In genomic region chr19:6100284-6100915, GRCh38 we compare ENCODE assay signal across 10 cellular contexts. TPM values are rescaled to one million over a fixed set of nuclear protein-coding genes. Genes with fewer than 3 reads are reported as not detected.
DNase-seq lines count a peak whose midpoint lies in the region; ATAC-seq and TF ChIP-seq lines count a peak whose summit lies in the region.
"Had no signal": no experiment of that assay in that cellular context is flagged by ENCODE, and none has a peak within 500 bp of the region (broad histone marks: within the 10 kb centered on the region; RNA-seq: fewer than 3 reads in every experiment).

No MANE protein-coding gene starts in this region.

- H3K27ac ChIP-seq in heart right ventricle (peak overlapping the region; percentile 11 to 91 (median 67)), PC-9 (no peak overlapping the region)
- H3K27ac ChIP-seq: GM23248 had no signal

- WGBS in heart right ventricle, 2 donors: 58 to 68% methylated on average over 16 of the region's 16 CpGs

- no peak overlapping the region for H2AFZ ChIP-seq in PC-9
- H2AFZ ChIP-seq: GM23248 had no signal

- H3K27me3 Mint-ChIP-seq in stimulated activated naive CD8-positive, alpha-beta T cell treated with anti-CD3 and anti-CD28 coated beads, Interleukin-15, amount 100 ng/mL, for 72 hours: no peaks in the 10 kb centered on the region

- POLR2A ChIA-PET in PC-9 (lab: Charles Lee; ENCODE audit: unreplicated experiment): no interaction called here

- H3K4me3 ChIP-seq in H7 (ENCODE audit: insufficient read depth, low read depth, low read length) (no peak overlapping the region), heart right ventricle (peak overlapping the region in 7 of 10 donors; percentile 14 to 45 (median 22)), PC-9 (no peak overlapping the region)
- H3K4me3 ChIP-seq: GM23248 had no signal

- peak overlapping the region; percentile 78 to 79 for H3K4me3 Mint-ChIP-seq in stimulated activated naive CD8-positive, alpha-beta T cell treated with anti-CD3 and anti-CD28 coated beads, Interleukin-15, amount 100 ng/mL, for 72 hours

- no peaks in the 10 kb centered on the region for H4K20me1 ChIP-seq in PC-9 (ENCODE audit: insufficient read depth)

- H3K9me2 ChIP-seq in PC-9 (ENCODE audit: insufficient read depth): no peaks in the 10 kb centered on the region

- no peaks in the 10 kb centered on the region for H3F3A ChIP-seq in PC-9 (ENCODE audit: insufficient read depth, low read depth)

- H3K36me3 ChIP-seq in H7 (replicated peaks; ENCODE audit: control insufficient read depth, insufficient read depth, low read length): no peaks in the 10 kb centered on the region
- no peaks in the 10 kb centered on the region for H3K36me3 ChIP-seq in heart right ventricle
- H3K36me3 ChIP-seq in PC-9 (ENCODE audit: low read depth): no peaks in the 10 kb centered on the region

- H3K79me2 ChIP-seq in PC-9 (ENCODE audit: low read depth): no peaks in the 10 kb centered on the region

- DNase-seq in H7 (peak; percentile 18), heart right ventricle (peak in 1 of 2 donors; percentile 16), NCI-H748 (lab: John Stamatoyannopoulos, UW; ENCODE audit: unreplicated experiment) (no peak), NCI-H510A treated with DMSO at 0.1 percent for 48 hours (lab: John Stamatoyannopoulos, UW) (no peak), PC-9 (no peak)
- peak; percentile 83 for DNase-seq in activated CD8-positive, alpha-beta memory T cell treated with anti-CD3 and anti-CD28 coated beads for 24 hours
- DNase-seq in stimulated activated naive CD8-positive, alpha-beta T cell treated with anti-CD3 and anti-CD28 coated beads, Interleukin-15, amount 100 ng/mL, for 72 hours: peak; percentile 52 to 57
- DNase-seq: GM23248 had no signal

- TF ChIP-seq CTCF in heart right ventricle (IDR thresholded peaks at IDR 0.05): peak in 5 of 9 donors; percentile 18 to 54 (median 30)
- no peak for TF ChIP-seq CTCF in PC-9 (conservative IDR thresholded peaks at IDR 0.05)

- ATAC-seq in heart right ventricle (peak in 6 of 8 donors; percentile 18 to 47 (median 34)), HG03280 (IDR thresholded peaks at IDR 0.05; ENCODE audit: unreplicated experiment) (no peak)
- peak; percentile 65 for ATAC-seq in stimulated activated naive CD8-positive, alpha-beta T cell treated with anti-CD3 and anti-CD28 coated beads, Interleukin-15, amount 100 ng/mL, for 72 hours

- peaks cover 5 to 81% (median 57%) of the 10 kb centered on the region in 9 donors for H3K4me1 ChIP-seq in heart right ventricle
- no peaks in the 10 kb centered on the region for H3K4me1 ChIP-seq in PC-9 (replicated peaks; ENCODE audit: insufficient read depth)

- H3K27me3 ChIP-seq in H7 (ENCODE audit: control insufficient read depth, insufficient read depth, low read length) (no peaks in the 10 kb centered on the region), heart right ventricle (no peaks in the 10 kb centered on the region), PC-9 (ENCODE audit: insufficient read depth, low read depth) (no peaks in the 10 kb centered on the region)

- H3K4me2 ChIP-seq in PC-9: no peak overlapping the region

- CTCF ChIA-PET in PC-9 (lab: Charles Lee): no interaction called here

- H3K9me3 ChIP-seq in heart right ventricle: no peaks in the 10 kb centered on the region
- H3K9me3 ChIP-seq in PC-9 (ENCODE audit: insufficient read depth, low read depth): no peaks in the 10 kb centered on the region

- no TSS peak for BruUV-seq in PC-9 (replicated peaks; lab: Mats Ljungman, UMichigan)

- intact Hi-C loops in heart right ventricle (cut with DNase I) (loop anchor here in 3 of 10 donors (5.0 kb wide), 2 partner anchors 38 to 43 kb away; no protein-coding TSS in a partner anchor), PC-9 (cut with micrococcal nuclease; ENCODE audit: unreplicated experiment) (no loop called here)

- peak overlapping the region; percentile 97 to 99 for H3K27ac Mint-ChIP-seq in stimulated activated naive CD8-positive, alpha-beta T cell treated with anti-CD3 and anti-CD28 coated beads, Interleukin-15, amount 100 ng/mL, for 72 hours

- peaks cover 9% of the 10 kb centered on the region for H3K4me1 Mint-ChIP-seq in stimulated activated naive CD8-positive, alpha-beta T cell treated with anti-CD3 and anti-CD28 coated beads, Interleukin-15, amount 100 ng/mL, for 72 hours

- peaks cover 8% of the 10 kb centered on the region in 2 donors for H3K9me3 Mint-ChIP-seq in stimulated activated naive CD8-positive, alpha-beta T cell treated with anti-CD3 and anti-CD28 coated beads, Interleukin-15, amount 100 ng/mL, for 72 hours

RNA-seq across cellular contexts. Expression of gene RFX2, which starts 9.9 kb away (rescaled TPM):
- total RNA-seq in H7 (2014; rRNA removed; shearing (Covaris generic)): 2.9 and 3.8 TPM in 2 replicates
- 10 to 100 TPM in 1 of 10 donors, 1 to 10 TPM in 9; 4.2 to 11.5 (median 5.0) TPM for total RNA-seq in heart right ventricle
- 10 to 100 TPM in 1 of 2 donors, 1 to 10 TPM in 1; 6.6 to 17.4 TPM for polyA plus RNA-seq in heart right ventricle
- total RNA-seq in PC-9 (2021): 8.7 and 11.6 TPM in 2 replicates

RNA-seq across cellular contexts. Expression of gene ACSBG2, which starts 35.1 kb away (rescaled TPM):
- not detected in 2 replicates for total RNA-seq in H7 (2014; rRNA removed; shearing (Covaris generic))
- total RNA-seq in heart right ventricle: not detected
- not detected for polyA plus RNA-seq in heart right ventricle
- total RNA-seq in PC-9 (2021): not detected in 2 replicates
- total RNA-seq: epithelial cell of proximal tubule, GM23248 had no signal
- polyA plus RNA-seq: GM23248 had no signal

Comparison
In these comparisons a context has a peak if more than half of its experiments do, and no peak if none do; other contexts are left out.
1. DNase-seq: peak in H7 (single experiment), activated CD8-positive, alpha-beta memory T cell treated with anti-CD3 and anti-CD28 coated beads for 24 hours (single experiment) and stimulated activated naive CD8-positive, alpha-beta T cell treated with anti-CD3 and anti-CD28 coated beads, Interleukin-15, amount 100 ng/mL, for 72 hours (2 of 2); none in NCI-H748 (single experiment), NCI-H510A treated with DMSO at 0.1 percent for 48 hours (single experiment) and PC-9 (0 of 2).
2. H3K4me3 ChIP-seq: peak in heart right ventricle (7 of 10); none in H7 (single experiment) and PC-9 (single experiment).